1 cellular context compared by ENCODE assay signal in the genomic region with DNA sequence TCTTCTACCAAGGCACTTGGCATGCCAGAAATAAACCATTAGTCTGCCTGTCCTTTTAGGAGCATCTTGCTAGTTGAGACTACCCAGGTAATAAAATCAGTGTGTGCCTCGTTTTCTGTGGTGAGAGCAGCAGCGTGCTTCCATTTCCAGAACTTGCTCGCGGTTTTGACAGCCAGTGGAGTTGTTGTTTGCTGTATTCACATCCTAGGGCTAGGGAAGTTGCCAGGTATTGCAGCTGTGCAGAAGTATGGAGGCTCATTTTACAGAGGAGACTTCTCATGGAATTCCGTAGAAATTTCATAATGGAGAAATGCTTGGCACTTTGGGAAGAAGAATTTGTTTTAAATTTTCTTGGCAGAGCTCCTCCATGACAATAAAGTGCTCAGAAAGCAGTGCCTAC.
TF ChIP-seq lines count a peak whose summit lies in the region.

No MANE protein-coding gene starts in this region.

TF ChIP-seq in GM23338, 12 proteins besides CTCF, POLR2A, EP300 and RAD21 (continued from another document):
- TF ChIP-seq, protein P1, sequence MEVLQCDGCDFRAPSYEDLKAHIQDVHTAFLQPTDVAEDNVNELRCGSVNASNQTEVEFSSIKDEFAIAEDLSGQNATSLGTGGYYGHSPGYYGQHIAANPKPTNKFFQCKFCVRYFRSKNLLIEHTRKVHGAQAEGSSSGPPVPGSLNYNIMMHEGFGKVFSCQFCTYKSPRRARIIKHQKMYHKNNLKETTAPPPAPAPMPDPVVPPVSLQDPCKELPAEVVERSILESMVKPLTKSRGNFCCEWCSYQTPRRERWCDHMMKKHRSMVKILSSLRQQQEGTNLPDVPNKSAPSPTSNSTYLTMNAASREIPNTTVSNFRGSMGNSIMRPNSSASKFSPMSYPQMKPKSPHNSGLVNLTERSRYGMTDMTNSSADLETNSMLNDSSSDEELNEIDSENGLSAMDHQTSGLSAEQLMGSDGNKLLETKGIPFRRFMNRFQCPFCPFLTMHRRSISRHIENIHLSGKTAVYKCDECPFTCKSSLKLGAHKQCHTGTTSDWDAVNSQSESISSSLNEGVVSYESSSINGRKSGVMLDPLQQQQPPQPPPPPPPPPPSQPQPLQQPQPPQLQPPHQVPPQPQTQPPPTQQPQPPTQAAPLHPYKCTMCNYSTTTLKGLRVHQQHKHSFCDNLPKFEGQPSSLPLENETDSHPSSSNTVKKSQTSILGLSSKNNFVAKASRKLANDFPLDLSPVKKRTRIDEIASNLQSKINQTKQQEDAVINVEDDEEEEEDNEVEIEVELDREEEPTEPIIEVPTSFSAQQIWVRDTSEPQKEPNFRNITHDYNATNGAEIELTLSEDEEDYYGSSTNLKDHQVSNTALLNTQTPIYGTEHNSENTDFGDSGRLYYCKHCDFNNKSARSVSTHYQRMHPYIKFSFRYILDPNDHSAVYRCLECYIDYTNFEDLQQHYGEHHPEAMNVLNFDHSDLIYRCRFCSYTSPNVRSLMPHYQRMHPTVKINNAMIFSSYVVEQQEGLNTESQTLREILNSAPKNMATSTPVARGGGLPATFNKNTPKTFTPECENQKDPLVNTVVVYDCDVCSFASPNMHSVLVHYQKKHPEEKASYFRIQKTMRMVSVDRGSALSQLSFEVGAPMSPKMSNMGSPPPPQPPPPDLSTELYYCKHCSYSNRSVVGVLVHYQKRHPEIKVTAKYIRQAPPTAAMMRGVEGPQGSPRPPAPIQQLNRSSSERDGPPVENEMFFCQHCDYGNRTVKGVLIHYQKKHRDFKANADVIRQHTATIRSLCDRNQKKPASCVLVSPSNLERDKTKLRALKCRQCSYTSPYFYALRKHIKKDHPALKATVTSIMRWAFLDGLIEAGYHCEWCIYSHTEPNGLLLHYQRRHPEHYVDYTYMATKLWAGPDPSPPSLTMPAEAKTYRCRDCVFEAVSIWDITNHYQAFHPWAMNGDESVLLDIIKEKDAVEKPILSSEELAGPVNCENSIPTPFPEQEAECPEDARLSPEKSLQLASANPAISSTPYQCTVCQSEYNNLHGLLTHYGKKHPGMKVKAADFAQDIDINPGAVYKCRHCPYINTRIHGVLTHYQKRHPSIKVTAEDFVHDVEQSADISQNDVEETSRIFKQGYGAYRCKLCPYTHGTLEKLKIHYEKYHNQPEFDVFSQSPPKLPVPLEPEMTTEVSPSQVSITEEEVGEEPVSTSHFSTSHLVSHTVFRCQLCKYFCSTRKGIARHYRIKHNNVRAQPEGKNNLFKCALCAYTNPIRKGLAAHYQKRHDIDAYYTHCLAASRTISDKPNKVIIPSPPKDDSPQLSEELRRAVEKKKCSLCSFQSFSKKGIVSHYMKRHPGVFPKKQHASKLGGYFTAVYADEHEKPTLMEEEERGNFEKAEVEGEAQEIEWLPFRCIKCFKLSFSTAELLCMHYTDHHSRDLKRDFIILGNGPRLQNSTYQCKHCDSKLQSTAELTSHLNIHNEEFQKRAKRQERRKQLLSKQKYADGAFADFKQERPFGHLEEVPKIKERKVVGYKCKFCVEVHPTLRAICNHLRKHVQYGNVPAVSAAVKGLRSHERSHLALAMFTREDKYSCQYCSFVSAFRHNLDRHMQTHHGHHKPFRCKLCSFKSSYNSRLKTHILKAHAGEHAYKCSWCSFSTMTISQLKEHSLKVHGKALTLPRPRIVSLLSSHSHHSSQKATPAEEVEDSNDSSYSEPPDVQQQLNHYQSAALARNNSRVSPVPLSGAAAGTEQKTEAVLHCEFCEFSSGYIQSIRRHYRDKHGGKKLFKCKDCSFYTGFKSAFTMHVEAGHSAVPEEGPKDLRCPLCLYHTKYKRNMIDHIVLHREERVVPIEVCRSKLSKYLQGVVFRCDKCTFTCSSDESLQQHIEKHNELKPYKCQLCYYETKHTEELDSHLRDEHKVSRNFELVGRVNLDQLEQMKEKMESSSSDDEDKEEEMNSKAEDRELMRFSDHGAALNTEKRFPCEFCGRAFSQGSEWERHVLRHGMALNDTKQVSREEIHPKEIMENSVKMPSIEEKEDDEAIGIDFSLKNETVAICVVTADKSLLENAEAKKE (CRISPR knock-in tag; IDR thresholded peaks at IDR 0.05): no peak
- TF ChIP-seq EZH2 (IDR thresholded peaks at IDR 0.05; ENCODE audit: low read depth, unreplicated experiment) (no peak), ZNF114 (CRISPR knock-in tag; IDR thresholded peaks at IDR 0.05) (no peak)
TF ChIP-seq in GM23338: peak in this region for 0.
